ENCODE assay signal across 1 cellular context in the genomic region with DNA sequence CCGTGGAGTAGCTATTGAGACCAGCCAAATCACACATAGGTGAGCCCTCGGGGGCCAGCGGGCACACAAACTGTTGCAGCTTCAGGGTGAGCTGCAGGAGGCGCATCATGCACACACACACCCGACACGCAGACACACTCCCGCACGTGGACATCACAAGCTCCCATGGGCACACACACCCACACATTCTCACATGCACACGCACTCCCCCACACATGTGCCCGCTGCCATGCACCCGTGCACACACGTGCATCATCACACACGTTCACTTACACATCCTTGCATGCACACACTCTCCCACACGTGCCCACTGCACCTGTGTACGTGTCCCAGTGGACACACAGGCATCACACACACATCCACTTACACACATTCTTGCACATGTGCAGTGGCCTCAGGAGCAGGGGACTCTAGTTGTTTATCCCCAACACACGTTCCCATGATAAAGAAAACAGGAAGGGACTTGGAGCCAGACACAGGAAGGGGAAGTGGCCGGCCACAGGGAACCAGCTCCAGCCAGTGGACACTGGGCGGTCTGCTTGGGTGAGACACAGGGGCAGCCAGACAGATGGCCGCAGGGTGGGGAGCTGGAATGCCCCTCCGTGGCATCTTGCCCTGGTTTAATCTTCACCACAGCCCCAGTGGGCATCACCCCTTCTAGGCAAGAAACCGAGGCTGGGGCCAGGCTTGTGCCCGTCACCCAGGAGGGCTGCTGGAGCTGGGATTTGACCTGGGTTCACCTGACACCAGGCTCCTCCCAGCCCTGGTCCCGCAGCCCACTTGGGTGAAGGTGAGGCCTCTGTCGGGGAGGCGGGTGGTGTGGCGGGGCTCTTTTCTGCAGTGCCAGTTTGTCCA.
A peak's percentile ranks its signal among the peaks of the same experiment; 100 is the strongest.
TF ChIP-seq lines count a peak whose summit lies in the region.

No MANE protein-coding gene starts in this region.

TF ChIP-seq in K562, 482 proteins besides CTCF, POLR2A, EP300 and RAD21 (continues in another document):
- TF ChIP-seq ZNF436 (CRISPR knock-in tag; IDR thresholded peaks at IDR 0.05), result no peak
- TF ChIP-seq, protein P1, sequence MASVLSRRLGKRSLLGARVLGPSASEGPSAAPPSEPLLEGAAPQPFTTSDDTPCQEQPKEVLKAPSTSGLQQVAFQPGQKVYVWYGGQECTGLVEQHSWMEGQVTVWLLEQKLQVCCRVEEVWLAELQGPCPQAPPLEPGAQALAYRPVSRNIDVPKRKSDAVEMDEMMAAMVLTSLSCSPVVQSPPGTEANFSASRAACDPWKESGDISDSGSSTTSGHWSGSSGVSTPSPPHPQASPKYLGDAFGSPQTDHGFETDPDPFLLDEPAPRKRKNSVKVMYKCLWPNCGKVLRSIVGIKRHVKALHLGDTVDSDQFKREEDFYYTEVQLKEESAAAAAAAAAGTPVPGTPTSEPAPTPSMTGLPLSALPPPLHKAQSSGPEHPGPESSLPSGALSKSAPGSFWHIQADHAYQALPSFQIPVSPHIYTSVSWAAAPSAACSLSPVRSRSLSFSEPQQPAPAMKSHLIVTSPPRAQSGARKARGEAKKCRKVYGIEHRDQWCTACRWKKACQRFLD (CRISPR knock-in tag; IDR thresholded peaks at IDR 0.05), result no peak
- no peak for TF ChIP-seq XRCC5 (IDR thresholded peaks at IDR 0.05; ENCODE audit: low read depth, low read length)
- TF ChIP-seq RBM34 (IDR thresholded peaks at IDR 0.05; ENCODE audit: borderline replicate concordance, insufficient read depth, low read length), result no peak
- TF ChIP-seq ZNF695 (CRISPR knock-in tag; IDR thresholded peaks at IDR 0.05), result no peak
- TF ChIP-seq, protein P2, sequence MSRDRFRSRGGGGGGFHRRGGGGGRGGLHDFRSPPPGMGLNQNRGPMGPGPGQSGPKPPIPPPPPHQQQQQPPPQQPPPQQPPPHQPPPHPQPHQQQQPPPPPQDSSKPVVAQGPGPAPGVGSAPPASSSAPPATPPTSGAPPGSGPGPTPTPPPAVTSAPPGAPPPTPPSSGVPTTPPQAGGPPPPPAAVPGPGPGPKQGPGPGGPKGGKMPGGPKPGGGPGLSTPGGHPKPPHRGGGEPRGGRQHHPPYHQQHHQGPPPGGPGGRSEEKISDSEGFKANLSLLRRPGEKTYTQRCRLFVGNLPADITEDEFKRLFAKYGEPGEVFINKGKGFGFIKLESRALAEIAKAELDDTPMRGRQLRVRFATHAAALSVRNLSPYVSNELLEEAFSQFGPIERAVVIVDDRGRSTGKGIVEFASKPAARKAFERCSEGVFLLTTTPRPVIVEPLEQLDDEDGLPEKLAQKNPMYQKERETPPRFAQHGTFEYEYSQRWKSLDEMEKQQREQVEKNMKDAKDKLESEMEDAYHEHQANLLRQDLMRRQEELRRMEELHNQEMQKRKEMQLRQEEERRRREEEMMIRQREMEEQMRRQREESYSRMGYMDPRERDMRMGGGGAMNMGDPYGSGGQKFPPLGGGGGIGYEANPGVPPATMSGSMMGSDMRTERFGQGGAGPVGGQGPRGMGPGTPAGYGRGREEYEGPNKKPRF (IDR thresholded peaks at IDR 0.05; ENCODE audit: low read depth, low read length), result no peak
- no peak for TF ChIP-seq TRIM28 (IDR thresholded peaks at IDR 0.05)
- TF ChIP-seq, protein P3, sequence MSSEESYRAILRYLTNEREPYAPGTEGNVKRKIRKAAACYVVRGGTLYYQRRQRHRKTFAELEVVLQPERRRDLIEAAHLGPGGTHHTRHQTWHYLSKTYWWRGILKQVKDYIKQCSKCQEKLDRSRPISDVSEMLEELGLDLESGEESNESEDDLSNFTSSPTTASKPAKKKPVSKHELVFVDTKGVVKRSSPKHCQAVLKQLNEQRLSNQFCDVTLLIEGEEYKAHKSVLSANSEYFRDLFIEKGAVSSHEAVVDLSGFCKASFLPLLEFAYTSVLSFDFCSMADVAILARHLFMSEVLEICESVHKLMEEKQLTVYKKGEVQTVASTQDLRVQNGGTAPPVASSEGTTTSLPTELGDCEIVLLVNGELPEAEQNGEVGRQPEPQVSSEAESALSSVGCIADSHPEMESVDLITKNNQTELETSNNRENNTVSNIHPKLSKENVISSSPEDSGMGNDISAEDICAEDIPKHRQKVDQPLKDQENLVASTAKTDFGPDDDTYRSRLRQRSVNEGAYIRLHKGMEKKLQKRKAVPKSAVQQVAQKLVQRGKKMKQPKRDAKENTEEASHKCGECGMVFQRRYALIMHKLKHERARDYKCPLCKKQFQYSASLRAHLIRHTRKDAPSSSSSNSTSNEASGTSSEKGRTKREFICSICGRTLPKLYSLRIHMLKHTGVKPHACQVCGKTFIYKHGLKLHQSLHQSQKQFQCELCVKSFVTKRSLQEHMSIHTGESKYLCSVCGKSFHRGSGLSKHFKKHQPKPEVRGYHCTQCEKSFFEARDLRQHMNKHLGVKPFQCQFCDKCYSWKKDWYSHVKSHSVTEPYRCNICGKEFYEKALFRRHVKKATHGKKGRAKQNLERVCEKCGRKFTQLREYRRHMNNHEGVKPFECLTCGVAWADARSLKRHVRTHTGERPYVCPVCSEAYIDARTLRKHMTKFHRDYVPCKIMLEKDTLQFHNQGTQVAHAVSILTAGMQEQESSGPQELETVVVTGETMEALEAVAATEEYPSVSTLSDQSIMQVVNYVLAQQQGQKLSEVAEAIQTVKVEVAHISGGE (CRISPR knock-in tag; IDR thresholded peaks at IDR 0.05), result peak in 1 of 3 experiments; percentile 40; a peak in 1 of 6 replicates
- TF ChIP-seq KLF6 (CRISPR knock-in tag; IDR thresholded peaks at IDR 0.05; ENCODE audit: borderline replicate concordance), result no peak
- TF ChIP-seq FOXK2 (conservative IDR thresholded peaks at IDR 0.05 in 1 of 2, IDR thresholded peaks at IDR 0.05 in 1 of 2; ENCODE audit: low read depth in 2 of 2), result 0 out of 4 replicates have a peak, but pooled peaks of 1 of the 2 experiments have one; percentile 24
- TF ChIP-seq, protein P4, sequence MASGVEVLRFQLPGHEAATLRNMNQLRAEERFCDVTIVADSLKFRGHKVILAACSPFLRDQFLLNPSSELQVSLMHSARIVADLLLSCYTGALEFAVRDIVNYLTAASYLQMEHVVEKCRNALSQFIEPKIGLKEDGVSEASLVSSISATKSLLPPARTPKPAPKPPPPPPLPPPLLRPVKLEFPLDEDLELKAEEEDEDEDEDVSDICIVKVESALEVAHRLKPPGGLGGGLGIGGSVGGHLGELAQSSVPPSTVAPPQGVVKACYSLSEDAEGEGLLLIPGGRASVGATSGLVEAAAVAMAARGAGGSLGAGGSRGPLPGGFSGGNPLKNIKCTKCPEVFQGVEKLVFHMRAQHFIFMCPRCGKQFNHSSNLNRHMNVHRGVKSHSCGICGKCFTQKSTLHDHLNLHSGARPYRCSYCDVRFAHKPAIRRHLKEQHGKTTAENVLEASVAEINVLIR (CRISPR knock-in tag; IDR thresholded peaks at IDR 0.05), result no peak
- no peak for TF ChIP-seq L3MBTL2 (IDR thresholded peaks at IDR 0.05)
- TF ChIP-seq HLTF (IDR thresholded peaks at IDR 0.05), result no peak
- TF ChIP-seq, protein P5, sequence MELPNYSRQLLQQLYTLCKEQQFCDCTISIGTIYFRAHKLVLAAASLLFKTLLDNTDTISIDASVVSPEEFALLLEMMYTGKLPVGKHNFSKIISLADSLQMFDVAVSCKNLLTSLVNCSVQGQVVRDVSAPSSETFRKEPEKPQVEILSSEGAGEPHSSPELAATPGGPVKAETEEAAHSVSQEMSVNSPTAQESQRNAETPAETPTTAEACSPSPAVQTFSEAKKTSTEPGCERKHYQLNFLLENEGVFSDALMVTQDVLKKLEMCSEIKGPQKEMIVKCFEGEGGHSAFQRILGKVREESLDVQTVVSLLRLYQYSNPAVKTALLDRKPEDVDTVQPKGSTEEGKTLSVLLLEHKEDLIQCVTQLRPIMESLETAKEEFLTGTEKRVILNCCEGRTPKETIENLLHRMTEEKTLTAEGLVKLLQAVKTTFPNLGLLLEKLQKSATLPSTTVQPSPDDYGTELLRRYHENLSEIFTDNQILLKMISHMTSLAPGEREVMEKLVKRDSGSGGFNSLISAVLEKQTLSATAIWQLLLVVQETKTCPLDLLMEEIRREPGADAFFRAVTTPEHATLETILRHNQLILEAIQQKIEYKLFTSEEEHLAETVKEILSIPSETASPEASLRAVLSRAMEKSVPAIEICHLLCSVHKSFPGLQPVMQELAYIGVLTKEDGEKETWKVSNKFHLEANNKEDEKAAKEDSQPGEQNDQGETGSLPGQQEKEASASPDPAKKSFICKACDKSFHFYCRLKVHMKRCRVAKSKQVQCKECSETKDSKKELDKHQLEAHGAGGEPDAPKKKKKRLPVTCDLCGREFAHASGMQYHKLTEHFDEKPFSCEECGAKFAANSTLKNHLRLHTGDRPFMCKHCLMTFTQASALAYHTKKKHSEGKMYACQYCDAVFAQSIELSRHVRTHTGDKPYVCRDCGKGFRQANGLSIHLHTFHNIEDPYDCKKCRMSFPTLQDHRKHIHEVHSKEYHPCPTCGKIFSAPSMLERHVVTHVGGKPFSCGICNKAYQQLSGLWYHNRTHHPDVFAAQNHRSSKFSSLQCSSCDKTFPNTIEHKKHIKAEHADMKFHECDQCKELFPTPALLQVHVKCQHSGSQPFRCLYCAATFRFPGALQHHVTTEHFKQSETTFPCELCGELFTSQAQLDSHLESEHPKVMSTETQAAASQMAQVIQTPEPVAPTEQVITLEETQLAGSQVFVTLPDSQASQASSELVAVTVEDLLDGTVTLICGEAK (IDR thresholded peaks at IDR 0.05), result peak; percentile 64
- TF ChIP-seq, protein P5 (CRISPR knock-in tag; IDR thresholded peaks at IDR 0.05), result no peak
- peak; percentile 74 to 80 for TF ChIP-seq NRF1 (conservative IDR thresholded peaks at IDR 0.05 in 1 of 2, IDR thresholded peaks at IDR 0.05 in 1 of 2)
- TF ChIP-seq, protein P6, sequence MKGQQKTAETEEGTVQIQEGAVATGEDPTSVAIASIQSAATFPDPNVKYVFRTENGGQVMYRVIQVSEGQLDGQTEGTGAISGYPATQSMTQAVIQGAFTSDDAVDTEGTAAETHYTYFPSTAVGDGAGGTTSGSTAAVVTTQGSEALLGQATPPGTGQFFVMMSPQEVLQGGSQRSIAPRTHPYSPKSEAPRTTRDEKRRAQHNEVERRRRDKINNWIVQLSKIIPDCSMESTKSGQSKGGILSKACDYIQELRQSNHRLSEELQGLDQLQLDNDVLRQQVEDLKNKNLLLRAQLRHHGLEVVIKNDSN (CRISPR knock-in tag; IDR thresholded peaks at IDR 0.05), result 0 out of 2 replicates have a peak, but pooled peaks have one; percentile 21
- no peak for TF ChIP-seq POLR2AphosphoS2 (IDR thresholded peaks at IDR 0.05; ENCODE audit: low read length)
- no peak for TF ChIP-seq U2AF2 (optimal IDR thresholded peaks at IDR 0.05; ENCODE audit: low read depth, low read length)
- TF ChIP-seq MED1 (CRISPR knock-in tag; IDR thresholded peaks at IDR 0.05; ENCODE audit: borderline replicate concordance), result no peak
- TF ChIP-seq ZNF79 (CRISPR knock-in tag; IDR thresholded peaks at IDR 0.05; ENCODE audit: low read depth), result no peak
- TF ChIP-seq, protein P7, sequence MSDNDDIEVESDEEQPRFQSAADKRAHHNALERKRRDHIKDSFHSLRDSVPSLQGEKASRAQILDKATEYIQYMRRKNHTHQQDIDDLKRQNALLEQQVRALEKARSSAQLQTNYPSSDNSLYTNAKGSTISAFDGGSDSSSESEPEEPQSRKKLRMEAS (CRISPR knock-in tag; IDR thresholded peaks at IDR 0.05), result peak; percentile 63
- TF ChIP-seq GABPA (tag; conservative IDR thresholded peaks at IDR 0.05; ENCODE audit: low read depth), result peak; percentile 65
- TF ChIP-seq ZNF133 (CRISPR knock-in tag; IDR thresholded peaks at IDR 0.05), result no peak
- no peak for TF ChIP-seq POLR3G (IDR thresholded peaks at IDR 0.05; ENCODE audit: extremely low read depth, insufficient read length, insufficient replicate concordance)
- peak; percentile 46; the same call in 1 of the 2 replicates for TF ChIP-seq BHLHE40 (IDR thresholded peaks at IDR 0.05; ENCODE audit: low read length)
- TF ChIP-seq EGR1 (conservative IDR thresholded peaks at IDR 0.05), result no peak
- TF ChIP-seq ZFP1 (CRISPR knock-in tag; IDR thresholded peaks at IDR 0.05), result no peak
- TF ChIP-seq, protein P8, sequence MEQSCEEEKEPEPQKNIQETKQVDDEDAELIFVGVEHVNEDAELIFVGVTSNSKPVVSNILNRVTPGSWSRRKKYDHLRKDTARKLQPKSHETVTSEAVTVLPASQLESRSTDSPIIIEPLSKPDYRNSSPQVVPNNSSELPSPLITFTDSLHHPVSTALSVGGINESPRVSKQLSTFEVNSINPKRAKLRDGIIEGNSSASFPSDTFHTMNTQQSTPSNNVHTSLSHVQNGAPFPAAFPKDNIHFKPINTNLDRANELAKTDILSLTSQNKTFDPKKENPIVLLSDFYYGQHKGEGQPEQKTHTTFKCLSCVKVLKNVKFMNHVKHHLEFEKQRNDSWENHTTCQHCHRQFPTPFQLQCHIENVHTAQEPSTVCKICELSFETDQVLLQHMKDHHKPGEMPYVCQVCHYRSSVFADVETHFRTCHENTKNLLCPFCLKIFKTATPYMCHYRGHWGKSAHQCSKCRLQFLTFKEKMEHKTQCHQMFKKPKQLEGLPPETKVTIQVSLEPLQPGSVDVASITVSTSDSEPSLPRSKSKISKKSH (CRISPR knock-in tag; IDR thresholded peaks at IDR 0.05), result no peak
- no peak for TF ChIP-seq ZKSCAN8 (CRISPR knock-in tag; IDR thresholded peaks at IDR 0.05)
- TF ChIP-seq PHF8 (IDR thresholded peaks at IDR 0.05; ENCODE audit: borderline replicate concordance, low read length), result peak; percentile 20; the same call in 1 of the 2 replicates
- no peak for TF ChIP-seq TCF7 (IDR thresholded peaks at IDR 0.05; ENCODE audit: borderline replicate concordance)
- TF ChIP-seq ELF1 (tag; IDR thresholded peaks at IDR 0.05), result 0 out of 2 replicates have a peak, but pooled peaks have one; percentile 30
- 0 out of 2 replicates have a peak, but pooled peaks have one; percentile 25 for TF ChIP-seq FOXP1 (CRISPR knock-in tag; IDR thresholded peaks at IDR 0.05)
